Comparison of ENCODE assay signal across 1 cellular context in the genomic region with DNA sequence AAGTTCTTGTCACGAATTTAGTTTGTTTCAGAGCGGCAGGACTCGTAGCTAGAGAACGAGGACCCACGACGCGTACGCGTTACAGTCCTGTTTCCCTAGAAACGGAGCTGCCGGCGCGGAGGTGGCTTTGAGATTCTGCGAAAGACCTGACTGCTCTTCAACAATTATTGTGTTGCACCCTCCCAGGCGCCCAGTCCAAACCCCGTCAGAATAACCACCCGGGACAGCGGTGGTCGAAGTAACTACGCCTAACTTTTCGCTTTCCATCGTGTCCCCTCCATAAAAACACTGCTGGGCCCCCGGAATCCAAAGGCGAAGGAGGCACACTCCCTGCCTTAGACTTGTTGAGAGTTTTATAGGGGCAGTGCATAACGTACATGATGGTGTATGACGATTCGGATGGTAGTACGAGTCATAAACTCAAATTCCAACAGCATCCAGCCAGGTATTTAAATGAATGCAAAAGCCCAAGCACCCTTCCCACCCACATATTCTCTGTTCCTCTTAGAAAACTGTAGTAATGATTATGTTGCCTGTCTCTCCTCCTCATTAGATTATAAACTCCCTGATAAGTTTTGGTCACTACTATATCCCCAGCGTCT.
TF ChIP-seq lines count a peak whose summit lies in the region.

No MANE protein-coding gene starts in this region.

TF ChIP-seq in K562, 482 proteins besides CTCF, POLR2A, EP300 and RAD21 (continued from another document and continues in another):
- TF ChIP-seq UBTF (IDR thresholded peaks at IDR 0.05; ENCODE audit: borderline replicate concordance in 1 of 2, low read depth in 2 of 2, low read length in 2 of 2) (no peak), ZNF324 (CRISPR knock-in tag; IDR thresholded peaks at IDR 0.05) (no peak), ZNF184 (CRISPR knock-in tag; IDR thresholded peaks at IDR 0.05) (no peak), ZBTB2 (IDR thresholded peaks at IDR 0.05) (no peak), ETS1 (conservative IDR thresholded peaks at IDR 0.05; ENCODE audit: control insufficient read depth, low read depth, low read length) (no peak), CCAR2 (IDR thresholded peaks at IDR 0.05; ENCODE audit: low read depth, low read length) (no peak), ZNF586 (CRISPR knock-in tag; conservative IDR thresholded peaks at IDR 0.05) (no peak), KLF13 (tag; IDR thresholded peaks at IDR 0.05; ENCODE audit: borderline replicate concordance, low read depth) (no peak), ZHX1 (conservative IDR thresholded peaks at IDR 0.05; ENCODE audit: low read length) (0 out of 2 replicates have a peak, but pooled peaks have one; percentile 13), SLC30A9 (CRISPR knock-in tag; IDR thresholded peaks at IDR 0.05) (no peak), CCNT2 (IDR thresholded peaks at IDR 0.05; ENCODE audit: borderline replicate concordance, extremely low read depth, insufficient read length, low read depth, low read length) (no peak), HSF4 (CRISPR knock-in tag; IDR thresholded peaks at IDR 0.05; ENCODE audit: borderline replicate concordance) (no peak), MYC (IDR thresholded peaks at IDR 0.05; ENCODE audit: low read depth, low read length) (no peak), MYC (CRISPR knock-in tag; IDR thresholded peaks at IDR 0.05; ENCODE audit: borderline replicate concordance, low read depth) (no peak), ZBTB17 (CRISPR knock-in tag; IDR thresholded peaks at IDR 0.05) (no peak), THAP12 (CRISPR knock-in tag; IDR thresholded peaks at IDR 0.05) (no peak), RBM17 (IDR thresholded peaks at IDR 0.05; ENCODE audit: borderline replicate concordance, low read depth, low read length) (no peak), ZNF644 (tag; IDR thresholded peaks at IDR 0.05; ENCODE audit: low read depth) (no peak; the same call in 1 of the 2 replicates), THRAP3 (IDR thresholded peaks at IDR 0.05; ENCODE audit: borderline replicate concordance) (peak; percentile 97), POLR3A (IDR thresholded peaks at IDR 0.05; ENCODE audit: borderline replicate concordance, extremely low read depth, insufficient read depth, insufficient read length) (no peak)
- TF ChIP-seq, protein P1, sequence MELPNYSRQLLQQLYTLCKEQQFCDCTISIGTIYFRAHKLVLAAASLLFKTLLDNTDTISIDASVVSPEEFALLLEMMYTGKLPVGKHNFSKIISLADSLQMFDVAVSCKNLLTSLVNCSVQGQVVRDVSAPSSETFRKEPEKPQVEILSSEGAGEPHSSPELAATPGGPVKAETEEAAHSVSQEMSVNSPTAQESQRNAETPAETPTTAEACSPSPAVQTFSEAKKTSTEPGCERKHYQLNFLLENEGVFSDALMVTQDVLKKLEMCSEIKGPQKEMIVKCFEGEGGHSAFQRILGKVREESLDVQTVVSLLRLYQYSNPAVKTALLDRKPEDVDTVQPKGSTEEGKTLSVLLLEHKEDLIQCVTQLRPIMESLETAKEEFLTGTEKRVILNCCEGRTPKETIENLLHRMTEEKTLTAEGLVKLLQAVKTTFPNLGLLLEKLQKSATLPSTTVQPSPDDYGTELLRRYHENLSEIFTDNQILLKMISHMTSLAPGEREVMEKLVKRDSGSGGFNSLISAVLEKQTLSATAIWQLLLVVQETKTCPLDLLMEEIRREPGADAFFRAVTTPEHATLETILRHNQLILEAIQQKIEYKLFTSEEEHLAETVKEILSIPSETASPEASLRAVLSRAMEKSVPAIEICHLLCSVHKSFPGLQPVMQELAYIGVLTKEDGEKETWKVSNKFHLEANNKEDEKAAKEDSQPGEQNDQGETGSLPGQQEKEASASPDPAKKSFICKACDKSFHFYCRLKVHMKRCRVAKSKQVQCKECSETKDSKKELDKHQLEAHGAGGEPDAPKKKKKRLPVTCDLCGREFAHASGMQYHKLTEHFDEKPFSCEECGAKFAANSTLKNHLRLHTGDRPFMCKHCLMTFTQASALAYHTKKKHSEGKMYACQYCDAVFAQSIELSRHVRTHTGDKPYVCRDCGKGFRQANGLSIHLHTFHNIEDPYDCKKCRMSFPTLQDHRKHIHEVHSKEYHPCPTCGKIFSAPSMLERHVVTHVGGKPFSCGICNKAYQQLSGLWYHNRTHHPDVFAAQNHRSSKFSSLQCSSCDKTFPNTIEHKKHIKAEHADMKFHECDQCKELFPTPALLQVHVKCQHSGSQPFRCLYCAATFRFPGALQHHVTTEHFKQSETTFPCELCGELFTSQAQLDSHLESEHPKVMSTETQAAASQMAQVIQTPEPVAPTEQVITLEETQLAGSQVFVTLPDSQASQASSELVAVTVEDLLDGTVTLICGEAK (IDR thresholded peaks at IDR 0.05), result no peak
- TF ChIP-seq, protein P1 (CRISPR knock-in tag; IDR thresholded peaks at IDR 0.05), result no peak
- TF ChIP-seq, protein P2, sequence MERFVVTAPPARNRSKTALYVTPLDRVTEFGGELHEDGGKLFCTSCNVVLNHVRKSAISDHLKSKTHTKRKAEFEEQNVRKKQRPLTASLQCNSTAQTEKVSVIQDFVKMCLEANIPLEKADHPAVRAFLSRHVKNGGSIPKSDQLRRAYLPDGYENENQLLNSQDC (CRISPR knock-in tag; IDR thresholded peaks at IDR 0.05), result no peak
- TF ChIP-seq, protein P3, sequence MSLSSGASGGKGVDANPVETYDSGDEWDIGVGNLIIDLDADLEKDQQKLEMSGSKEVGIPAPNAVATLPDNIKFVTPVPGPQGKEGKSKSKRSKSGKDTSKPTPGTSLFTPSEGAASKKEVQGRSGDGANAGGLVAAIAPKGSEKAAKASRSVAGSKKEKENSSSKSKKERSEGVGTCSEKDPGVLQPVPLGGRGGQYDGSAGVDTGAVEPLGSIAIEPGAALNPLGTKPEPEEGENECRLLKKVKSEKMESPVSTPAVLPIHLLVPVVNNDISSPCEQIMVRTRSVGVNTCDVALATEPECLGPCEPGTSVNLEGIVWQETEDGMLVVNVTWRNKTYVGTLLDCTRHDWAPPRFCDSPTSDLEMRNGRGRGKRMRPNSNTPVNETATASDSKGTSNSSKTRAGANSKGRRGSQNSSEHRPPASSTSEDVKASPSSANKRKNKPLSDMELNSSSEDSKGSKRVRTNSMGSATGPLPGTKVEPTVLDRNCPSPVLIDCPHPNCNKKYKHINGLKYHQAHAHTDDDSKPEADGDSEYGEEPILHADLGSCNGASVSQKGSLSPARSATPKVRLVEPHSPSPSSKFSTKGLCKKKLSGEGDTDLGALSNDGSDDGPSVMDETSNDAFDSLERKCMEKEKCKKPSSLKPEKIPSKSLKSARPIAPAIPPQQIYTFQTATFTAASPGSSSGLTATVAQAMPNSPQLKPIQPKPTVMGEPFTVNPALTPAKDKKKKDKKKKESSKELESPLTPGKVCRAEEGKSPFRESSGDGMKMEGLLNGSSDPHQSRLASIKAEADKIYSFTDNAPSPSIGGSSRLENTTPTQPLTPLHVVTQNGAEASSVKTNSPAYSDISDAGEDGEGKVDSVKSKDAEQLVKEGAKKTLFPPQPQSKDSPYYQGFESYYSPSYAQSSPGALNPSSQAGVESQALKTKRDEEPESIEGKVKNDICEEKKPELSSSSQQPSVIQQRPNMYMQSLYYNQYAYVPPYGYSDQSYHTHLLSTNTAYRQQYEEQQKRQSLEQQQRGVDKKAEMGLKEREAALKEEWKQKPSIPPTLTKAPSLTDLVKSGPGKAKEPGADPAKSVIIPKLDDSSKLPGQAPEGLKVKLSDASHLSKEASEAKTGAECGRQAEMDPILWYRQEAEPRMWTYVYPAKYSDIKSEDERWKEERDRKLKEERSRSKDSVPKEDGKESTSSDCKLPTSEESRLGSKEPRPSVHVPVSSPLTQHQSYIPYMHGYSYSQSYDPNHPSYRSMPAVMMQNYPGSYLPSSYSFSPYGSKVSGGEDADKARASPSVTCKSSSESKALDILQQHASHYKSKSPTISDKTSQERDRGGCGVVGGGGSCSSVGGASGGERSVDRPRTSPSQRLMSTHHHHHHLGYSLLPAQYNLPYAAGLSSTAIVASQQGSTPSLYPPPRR (CRISPR knock-in tag; IDR thresholded peaks at IDR 0.05; ENCODE audit: borderline replicate concordance), result no peak
